Comparison of ENCODE assay signal across 7 cellular contexts in genomic region chr19:7558667-7559066, GRCh38. TPM values are rescaled to one million over a fixed set of nuclear protein-coding genes. Genes with fewer than 3 reads are reported as not detected.
"Had no signal": no experiment of that assay in that cellular context is flagged by ENCODE, and none has a peak within 500 bp of the region (broad histone marks: within the 10 kb centered on the region; RNA-seq: fewer than 3 reads in every experiment).

No MANE protein-coding gene starts in this region.

- DNase-seq: GM23248, GOT3, H9, HFFc6 had no signal

- H3K27ac ChIP-seq: GM23248 had no signal

- H3K9me3 ChIP-seq: HAP-1 had no signal

- ATAC-seq: GM23338, HCT116 had no signal

- H3K4me2 ChIP-seq: GM23338 had no signal

- H3K4me1 ChIP-seq: HAP-1 had no signal

- H3K4me3 ChIP-seq: GM23248, GM23338, HAP-1 had no signal

- H2AFZ ChIP-seq: GM23248, GM23338 had no signal

RNA-seq across cellular contexts. Expression of gene CAMSAP3, which starts 37.0 kb away (rescaled TPM):
- total RNA-seq: GM23248, HFFc6 had no signal
